ENCODE assay signal across 1 cellular context in genomic region chr12:69585189-69586062, GRCh38.
TF ChIP-seq lines count a peak whose summit lies in the region.

Gene CCT2, plus strand, starts transcription at chr12:69585459. Its CDS starts 63 bp downstream, at chr12:69585522.

TF ChIP-seq in K562, 482 proteins besides CTCF, POLR2A, EP300 and RAD21 (continued from another document and continues in another):
- TF ChIP-seq MGA (IDR thresholded peaks at IDR 0.05) (peak; percentile 88), PTBP1 (IDR thresholded peaks at IDR 0.05; ENCODE audit: low read depth, low read length) (no peak), HNRNPK (IDR thresholded peaks at IDR 0.05; ENCODE audit: low read depth, low read length, poor library complexity, severe bottlenecking) (no peak), ZBTB7A (IDR thresholded peaks at IDR 0.05; ENCODE audit: borderline replicate concordance, control insufficient read depth, low read depth, low read length) (peak; percentile 81), HSF4 (CRISPR knock-in tag; IDR thresholded peaks at IDR 0.05; ENCODE audit: borderline replicate concordance) (no peak), OTX1 (CRISPR knock-in tag; IDR thresholded peaks at IDR 0.05) (peak; percentile 59; the same call in 1 of the 2 replicates), ZNF75A (CRISPR knock-in tag; IDR thresholded peaks at IDR 0.05) (no peak), IFI16 (CRISPR knock-in tag; IDR thresholded peaks at IDR 0.05) (no peak), PHF20 (IDR thresholded peaks at IDR 0.05; ENCODE audit: partially characterized antibody) (peak; percentile 90), ARID3A (IDR thresholded peaks at IDR 0.05; ENCODE audit: borderline replicate concordance, low read depth, low read length) (no peak), HMGXB4 (CRISPR knock-in tag; IDR thresholded peaks at IDR 0.05) (peak; percentile 86), ZNF23 (CRISPR knock-in tag; IDR thresholded peaks at IDR 0.05) (no peak), HDAC8 (tag; IDR thresholded peaks at IDR 0.05) (no peak), ZFP30 (CRISPR knock-in tag; IDR thresholded peaks at IDR 0.05; ENCODE audit: borderline replicate concordance) (no peak), ZEB2 (IDR thresholded peaks at IDR 0.05) (0 out of 2 replicates have a peak, but pooled peaks have one; percentile 33), MCM7 (IDR thresholded peaks at IDR 0.05) (no peak), ILF3 (IDR thresholded peaks at IDR 0.05; ENCODE audit: borderline replicate concordance) (no peak), ELF1 (tag; IDR thresholded peaks at IDR 0.05) (peak; percentile 79; the same call in 1 of the 2 replicates), RBM17 (IDR thresholded peaks at IDR 0.05; ENCODE audit: borderline replicate concordance, low read depth, low read length) (no peak), MLX (CRISPR knock-in tag; conservative IDR thresholded peaks at IDR 0.05) (no peak; a peak in 1 of 4 replicates), CTBP1 (IDR thresholded peaks at IDR 0.05; ENCODE audit: borderline replicate concordance) (peak; percentile 70; the same call in 1 of the 2 replicates), CLOCK (CRISPR knock-in tag; IDR thresholded peaks at IDR 0.05; ENCODE audit: borderline replicate concordance) (no peak), FOXA1 (IDR thresholded peaks at IDR 0.05; ENCODE audit: borderline replicate concordance) (no peak), ELF2 (CRISPR knock-in tag; IDR thresholded peaks at IDR 0.05) (no peak), KDM5B (IDR thresholded peaks at IDR 0.05; ENCODE audit: insufficient replicate concordance, low read depth, low read length) (peak; percentile 92), POU5F1 (IDR thresholded peaks at IDR 0.05; ENCODE audit: borderline replicate concordance, low read depth, low read length, partially characterized antibody) (no peak), HMG20A (CRISPR knock-in tag; conservative IDR thresholded peaks at IDR 0.05) (no peak), AFF4 (CRISPR knock-in tag; IDR thresholded peaks at IDR 0.05) (peak; percentile 94; the same call in 1 of the 2 replicates), ZSCAN29 (IDR thresholded peaks at IDR 0.05) (no peak), ZNF3 (CRISPR knock-in tag; IDR thresholded peaks at IDR 0.05) (no peak)
